ENCODE assay signal across 30 cellular contexts in genomic region chr10:112213836-112214235, GRCh38. TPM values are rescaled to one million over a fixed set of nuclear protein-coding genes. Genes with fewer than 3 reads are reported as not detected.
DNase-seq lines count a peak whose midpoint lies in the region; ATAC-seq and TF ChIP-seq lines count a peak whose summit lies in the region.
"Had no signal": no experiment of that assay in that cellular context is flagged by ENCODE, and none has a peak within 500 bp of the region (broad histone marks: within the 10 kb centered on the region; RNA-seq: fewer than 3 reads in every experiment).

No MANE protein-coding gene starts in this region.

- H3K27me3 ChIP-seq in A673 (replicated peaks; ENCODE audit: insufficient read depth, low read depth, low read length, poor library complexity) (no peaks in the 10 kb centered on the region), right lobe of liver (no peaks in the 10 kb centered on the region)
- H3K27me3 ChIP-seq: BLaER1 treated with 17β-estradiol and CSF1 and Interleukin-3, amounts not matched to agents 10 nM and 100 nM; cardiac muscle cell; gastrocnemius medialis; sigmoid colon; vagina had no signal

- no peaks in the 10 kb centered on the region for H3K36me3 ChIP-seq in A673 (ENCODE audit: insufficient read depth, low read length, poor library complexity, severe bottlenecking)
- peaks cover 0 to 14% (median 2%) of the 10 kb centered on the region in 4 donors for H3K36me3 ChIP-seq in right lobe of liver
- H3K36me3 ChIP-seq: BLaER1 treated with 17β-estradiol and CSF1 and Interleukin-3, amounts not matched to agents 10 nM and 100 nM; cardiac muscle cell; gastrocnemius medialis; sigmoid colon; SJSA1; vagina had no signal

- POLR2A ChIA-PET in A673 (lab: Charles Lee; ENCODE audit: low non-redundant PET) = no interaction called here

- H3K4me1 ChIP-seq in A673 (ENCODE audit: insufficient read depth, low read length, poor library complexity, severe bottlenecking) (peaks cover 8% of the 10 kb centered on the region), right lobe of liver (peaks cover 0 to 56% (median 11%) of the 10 kb centered on the region in 4 donors)
- H3K4me1 ChIP-seq: A549; BLaER1 treated with 17β-estradiol and CSF1 and Interleukin-3, amounts not matched to agents 10 nM and 100 nM; SJSA1; vagina had no signal

- DNase-seq in A673 (ENCODE audit: low spot score) (peak; percentile 71), SK-N-DZ (ENCODE audit: low spot score) (peak; percentile 56), right lobe of liver (no peak), H4 (ENCODE audit: low spot score) (no peak), putamen (ENCODE audit: low spot score) (no peak), DMS 273 treated with DMSO at 0.1 percent for 48 hours (lab: John Stamatoyannopoulos, UW) (no peak), islet precursor cell (no peak)
- DNase-seq: activated CD4-positive, alpha-beta memory T cell treated with anti-CD3 and anti-CD28 coated beads, Interleukin-2, amount 10 ng/mL, durations not matched to agents 7 days and 5 days; activated CD8-positive, alpha-beta memory T cell treated with anti-CD3 and anti-CD28 coated beads, Interleukin-2, amount 50 U/mL, for 48 hours; activated naive CD4-positive, alpha-beta T cell treated with anti-CD3 and anti-CD28 coated beads, Interleukin-2, amount 50 U/mL, for 16 hours; DMS79 treated with DMSO at 0.1 percent for 48 hours; gastrocnemius medialis; KBM-7; left cardiac atrium; NCI-H1436; NCI-H2081 treated with DMSO at 0.1 percent for 48 hours; NCI-H226; RPMI8226; sigmoid colon; stimulated activated CD4-positive, alpha-beta T cell treated with anti-CD3 and anti-CD28 coated beads, Interleukin-15, amount 100 ng/mL, for 24 hours; stimulated activated naive CD8-positive, alpha-beta T cell treated with anti-CD3 and anti-CD28 coated beads, Interleukin-15, Interleukin-2, amounts not matched to agents 100 U/mL and 50 U/mL, for 24 hours; T-helper 1 cell had no signal

- WGBS in right lobe of liver (ENCODE audit: insufficient coverage, low coverage, low lambda C conversion rate, missing lambda C conversion rate) = 25% methylated on average over 2 of the region's 4 CpGs

- TF ChIP-seq CTCF in A673 (conservative IDR thresholded peaks at IDR 0.05; ENCODE audit: low read depth, low read length) (no peak), right lobe of liver (IDR thresholded peaks at IDR 0.05) (no peak)

- H3K4me3 ChIP-seq in A673 (ENCODE audit: low read depth, low read length, poor library complexity, severe bottlenecking) (no peak overlapping the region), right lobe of liver (peak overlapping the region; percentile 48 to 73 (median 49))
- H3K4me3 ChIP-seq: A549; BLaER1 treated with 17β-estradiol and CSF1 and Interleukin-3, amounts not matched to agents 10 nM and 100 nM; cardiac muscle cell; coronary artery; gastrocnemius medialis; sigmoid colon; SJSA1; vagina had no signal

- no peak overlapping the region for H3K27ac ChIP-seq in A673 (ENCODE audit: low read depth, low read length, poor library complexity, severe bottlenecking)
- H3K27ac ChIP-seq in right lobe of liver = peak overlapping the region; percentile 54 to 90 (median 69)
- H3K27ac ChIP-seq: A549; BLaER1 treated with 17β-estradiol and CSF1 and Interleukin-3, amounts not matched to agents 10 nM and 100 nM; cardiac muscle cell; coronary artery; gastrocnemius medialis; sigmoid colon; SJSA1; vagina had no signal

- no peaks in the 10 kb centered on the region for H3K9me3 ChIP-seq in A673 (ENCODE audit: low read depth, low read length, poor library complexity, severe bottlenecking)
- H3K9me3 ChIP-seq in right lobe of liver = no peaks in the 10 kb centered on the region
- H3K9me3 ChIP-seq: A549, gastrocnemius medialis, sigmoid colon, SJSA1, vagina had no signal

- ATAC-seq in GM18870 (IDR thresholded peaks at IDR 0.05; ENCODE audit: unreplicated experiment) = peak; percentile 8
- no peak for ATAC-seq in right lobe of liver
- ATAC-seq: A549; activated CD4-positive, CD25-positive, alpha-beta regulatory T cell treated with anti-CD3 and anti-CD28 coated beads, Interleukin-2, amount 50 U/mL, for 24 hours; gastrocnemius medialis; left cardiac atrium; stimulated activated naive CD8-positive, alpha-beta T cell treated with anti-CD3 and anti-CD28 coated beads, Interleukin-15, Interleukin-2, amounts not matched to agents 100 U/mL and 50 U/mL, for 24 hours had no signal

- TF ChIP-seq POLR2A in right lobe of liver (IDR thresholded peaks at IDR 0.05) = no peak

- no TSS peak for BruUV-seq in A673 (replicated peaks; lab: Mats Ljungman, UMichigan)

- CTCF ChIA-PET in A673 (lab: Charles Lee) = no interaction called here

- intact Hi-C loops in A673 (cut with micrococcal nuclease; ENCODE audit: unreplicated experiment) = no loop called here
- intact Hi-C loops in right lobe of liver (cut with DNase I) = no loop called here

RNA-seq across cellular contexts. Expression of gene GPAM, which starts 30.3 kb away (rescaled TPM):
- total RNA-seq in A673 (2021) (18.1 and 20.8 TPM in 2 replicates), right lobe of liver (100 to 1,000 TPM in 2 of 6 experiments, 10 to 100 TPM in 4; 78.8 to 340 (median 90.3) TPM)
- 51.4 and 77.1 TPM in 2 replicates for polyA plus RNA-seq in SK-N-DZ (2014; cell fraction: cytosol; rRNA removed)
- 50.1 and 56.6 TPM in 2 replicates for polyA plus RNA-seq in SK-N-DZ (2014; cell fraction: nucleus; rRNA removed)
- total RNA-seq in H4 (2014; rRNA removed; shearing (Covaris generic)) = 5.7 and 8.4 TPM in 2 replicates

Comparison
In these comparisons a context has a peak if more than half of its experiments do, and no peak if none do; other contexts are left out.
1. DNase-seq: peak in A673 (single experiment) and SK-N-DZ (single experiment); none in right lobe of liver (0 of 3), H4 (single experiment), putamen (single experiment), DMS 273 treated with DMSO at 0.1 percent for 48 hours (single experiment) and islet precursor cell (single experiment).